In genomic region chr13:88802886-88803285, GRCh38 we compare ENCODE assay signal across 19 cellular contexts.
"Had no signal": no experiment of that assay in that cellular context is flagged by ENCODE, and none has a peak within 500 bp of the region (broad histone marks: within the 10 kb centered on the region; RNA-seq: fewer than 3 reads in every experiment).

No MANE protein-coding gene starts in this region.

- H3K27me3 ChIP-seq: dorsolateral prefrontal cortex, hepatocyte, thyroid gland, uterus had no signal

- H3K4me1 Mint-ChIP-seq: activated CD4-positive, alpha-beta T cell treated with anti-CD3 and anti-CD28 coated beads, Interleukin-2, amount 10 ng/mL, durations not matched to agents 7 days and 5 days; memory B cell; stimulated activated memory B cell treated with anti-CD40 and anti-IgM and Interleukin-4, amounts not matched to agents 10 μg/mL and 1 μg/mL and 100 μg/mL, for 72 hours had no signal

- H3K4me3 Mint-ChIP-seq: activated CD4-positive, alpha-beta T cell treated with anti-CD3 and anti-CD28 coated beads, Interleukin-2, amount 10 ng/mL, durations not matched to agents 7 days and 5 days; activated naive CD8-positive, alpha-beta T cell; activated T-cell treated with anti-CD3 and anti-CD28 coated beads, Interleukin-2, amount 50 U/mL, for 72 hours; memory B cell; natural killer cell; stimulated activated memory B cell treated with anti-CD40 and anti-IgM and Interleukin-4, amounts not matched to agents 10 μg/mL and 1 μg/mL and 100 μg/mL, for 72 hours; T-helper 2 cell treated with Interferon-gamma antibody and Interleukin-4, amounts not matched to agents 5 μg/mL and 100 μg/mL, for 36 hours had no signal

- ATAC-seq: activated T-cell treated with anti-CD3 and anti-CD28 coated beads, Interleukin-2, amount 50 U/mL, for 72 hours; left ventricle myocardium superior; natural killer cell; stimulated activated memory B cell treated with anti-CD40 and anti-IgM and Interleukin-4, amounts not matched to agents 10 μg/mL and 1 μg/mL and 100 μg/mL, for 72 hours had no signal

- H3K4me3 ChIP-seq: dorsolateral prefrontal cortex, hepatocyte, thyroid gland, uterus had no signal

- H2AFZ ChIP-seq: hepatocyte had no signal

- H3K27ac ChIP-seq: dorsolateral prefrontal cortex, hepatocyte, thyroid gland, uterus had no signal

- H3K36me3 ChIP-seq: thyroid gland, uterus had no signal

- H3K4me2 ChIP-seq: hepatocyte had no signal

- H3K27ac Mint-ChIP-seq: activated CD4-positive, alpha-beta T cell treated with anti-CD3 and anti-CD28 coated beads, Interleukin-2, amount 10 ng/mL, durations not matched to agents 7 days and 5 days; activated naive CD8-positive, alpha-beta T cell; activated T-cell treated with anti-CD3 and anti-CD28 coated beads, Interleukin-2, amount 50 U/mL, for 72 hours; memory B cell; natural killer cell; stimulated activated memory B cell treated with anti-CD40 and anti-IgM and Interleukin-4, amounts not matched to agents 10 μg/mL and 1 μg/mL and 100 μg/mL, for 72 hours; T-helper 2 cell treated with Interferon-gamma antibody and Interleukin-4, amounts not matched to agents 5 μg/mL and 100 μg/mL, for 36 hours had no signal

- H3K9me3 Mint-ChIP-seq: activated CD4-positive, alpha-beta T cell treated with anti-CD3 and anti-CD28 coated beads, Interleukin-2, amount 10 ng/mL, durations not matched to agents 7 days and 5 days had no signal

- H3K27me3 Mint-ChIP-seq: activated CD4-positive, alpha-beta T cell treated with anti-CD3 and anti-CD28 coated beads, Interleukin-2, amount 10 ng/mL, durations not matched to agents 7 days and 5 days; activated naive CD8-positive, alpha-beta T cell; memory B cell; stimulated activated memory B cell treated with anti-CD40 and anti-IgM and Interleukin-4, amounts not matched to agents 10 μg/mL and 1 μg/mL and 100 μg/mL, for 72 hours had no signal

- H3K4me1 ChIP-seq: thyroid gland, uterus had no signal

- H3K79me2 ChIP-seq: hepatocyte had no signal

- DNase-seq: activated CD4-positive, alpha-beta T cell treated with anti-CD3 and anti-CD28 coated beads, Interleukin-2, amount 10 ng/mL, durations not matched to agents 7 days and 5 days; activated CD4-positive, CD25-positive, alpha-beta regulatory T cell; activated CD8-positive, alpha-beta memory T cell treated with anti-CD3 and anti-CD28 coated beads, Interleukin-2, amount 50 U/mL, for 48 hours; activated gamma-delta T cell; activated T-cell treated with anti-CD3 and anti-CD28 coated beads, Interleukin-2, amount 50 U/mL, for 72 hours; amygdala; dorsolateral prefrontal cortex; left ventricle myocardium superior; natural killer cell; nucleus accumbens; posterior cingulate gyrus; retina; thyroid gland; uterus had no signal

- H3K36me3 Mint-ChIP-seq: activated naive CD8-positive, alpha-beta T cell; memory B cell; stimulated activated memory B cell treated with anti-CD40 and anti-IgM and Interleukin-4, amounts not matched to agents 10 μg/mL and 1 μg/mL and 100 μg/mL, for 72 hours had no signal

- H3K9me3 ChIP-seq: thyroid gland, uterus had no signal
